In the genomic region with DNA sequence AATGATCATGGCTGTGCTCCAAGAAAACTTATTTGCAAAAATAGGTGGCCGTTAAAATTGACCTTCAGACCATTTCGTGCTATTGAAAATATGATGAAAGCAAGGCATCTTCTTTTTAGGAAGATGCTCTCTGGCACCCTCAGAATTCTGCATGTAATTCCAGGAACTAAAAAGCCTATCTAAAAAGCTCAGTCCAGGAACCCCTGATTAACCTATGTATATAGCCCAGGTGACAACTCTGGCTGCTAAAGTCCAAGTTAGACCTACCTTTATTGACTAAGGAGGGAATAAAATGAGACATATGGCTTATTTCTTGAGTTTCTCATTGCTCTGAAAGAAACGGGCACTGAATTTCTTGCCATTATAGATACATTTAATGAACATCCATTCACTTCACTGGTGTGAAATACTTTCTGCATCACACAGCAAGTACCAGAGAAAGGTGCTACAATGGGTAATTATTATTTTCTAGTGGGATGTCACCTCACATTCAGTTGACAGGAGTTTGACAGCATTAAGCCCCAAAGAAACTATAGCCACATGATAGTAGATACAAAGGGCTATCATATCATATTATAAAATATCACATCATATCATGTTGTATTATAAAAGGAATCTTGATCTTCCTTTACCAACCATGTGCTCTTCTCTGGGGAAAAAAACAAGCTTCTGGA, we compare ENCODE assay signal across 22 cellular contexts.
"Had no signal": no experiment of that assay in that cellular context is flagged by ENCODE, and none has a peak within 500 bp of the region (broad histone marks: within the 10 kb centered on the region; RNA-seq: fewer than 3 reads in every experiment).

No MANE protein-coding gene starts in this region.

- ATAC-seq: activated CD4-positive, alpha-beta T cell treated with anti-CD3 and anti-CD28 coated beads for 36 hours; activated naive CD4-positive, alpha-beta T cell treated with anti-CD3 and anti-CD28 coated beads, Interleukin-2, amount 50 U/mL, for 72 hours; activated T-cell treated with anti-CD3 and anti-CD28 coated beads, Interleukin-2, amount 50 U/mL, for 72 hours; heart right ventricle; left lung; lower lobe of right lung; natural killer cell treated with Interleukin-12 subunit alpha and Interleukin-12 subunit beta and Interleukin-15 and Interleukin-18, amount 100 ng/mL, for 72 hours; right lobe of liver had no signal

- H3K4me3 ChIP-seq: esophagus squamous epithelium, heart right ventricle, left lung, lower lobe of right lung, ovary, right lobe of liver, tibial nerve had no signal

- H3K4me1 ChIP-seq: esophagus squamous epithelium, left lung, lower lobe of right lung, right lobe of liver, tibial nerve had no signal

- H3K9me3 ChIP-seq: esophagus squamous epithelium, heart right ventricle, left lung, lower lobe of right lung, neutrophil, ovary, right lobe of liver, tibial nerve had no signal

- DNase-seq: activated B cell treated with CpG ODN at 0.5 μM for 24 hours; activated CD4-positive, alpha-beta T cell treated with anti-CD3 and anti-CD28 coated beads for 36 hours; activated naive CD4-positive, alpha-beta T cell; activated T-cell treated with anti-CD3 and anti-CD28 coated beads for 4 hours; activated T-cell treated with anti-CD3 and anti-CD28 coated beads, Interleukin-2, amount 50 U/mL, for 72 hours; effector CD8-positive, alpha-beta T cell; esophagus squamous epithelium; foreskin melanocyte; heart right ventricle; kidney glomerular epithelial cell; left lung; lower lobe of right lung; mesenchymal stem cell; ovary; right lobe of liver; stimulated activated CD4-positive, alpha-beta T cell treated with anti-CD3 and anti-CD28 coated beads, Interleukin-2, amount 100 ng/mL, for 48 hours; stimulated activated naive CD4-positive, alpha-beta T cell treated with Interleukin-2 at 50 U/mL for 16 hours had no signal

- H3K27me3 ChIP-seq: esophagus squamous epithelium, heart right ventricle, left lung, ovary, right lobe of liver, tibial nerve had no signal

- H3K36me3 ChIP-seq: esophagus squamous epithelium, heart right ventricle, left lung, lower lobe of right lung, neutrophil, ovary, right lobe of liver, tibial nerve had no signal

- H3K27ac ChIP-seq: epithelial cell of prostate, esophagus squamous epithelium, heart right ventricle, left lung, lower lobe of right lung, neutrophil, ovary, right lobe of liver, tibial nerve had no signal
